In genomic region chr9:21993007-21993406, GRCh38 we compare ENCODE assay signal across 10 cellular contexts. TPM values are rescaled to one million over a fixed set of nuclear protein-coding genes. Genes with fewer than 3 reads are reported as not detected.
DNase-seq lines count a peak whose midpoint lies in the region; ATAC-seq and TF ChIP-seq lines count a peak whose summit lies in the region.
"Had no signal": no experiment of that assay in that cellular context is flagged by ENCODE, and none has a peak within 500 bp of the region (broad histone marks: within the 10 kb centered on the region; RNA-seq: fewer than 3 reads in every experiment).

No MANE protein-coding gene starts in this region.

- peaks cover 24% of the 10 kb centered on the region for H4K20me1 ChIP-seq in GM23338 (replicated peaks; ENCODE audit: insufficient read depth)

- TF ChIP-seq CTCF in C4-2B (conservative IDR thresholded peaks at IDR 0.05) (no peak), GM23338 (conservative IDR thresholded peaks at IDR 0.05; ENCODE audit: low read depth in 2 of 2) (no peak), WI38 (IDR thresholded peaks at IDR 0.05; ENCODE audit: low read depth, low read length) (no peak), glutamatergic neuron (IDR thresholded peaks at IDR 0.05; ENCODE audit: partially characterized antibody, unreplicated experiment) (no peak), esophagus squamous epithelium (IDR thresholded peaks at IDR 0.05) (no peak)

- H3K36me3 Mint-ChIP-seq in GM23338 (ENCODE audit: low read depth) = no peaks in the 10 kb centered on the region
- H3K36me3 Mint-ChIP-seq in glutamatergic neuron (ENCODE audit: unreplicated experiment) = no peaks in the 10 kb centered on the region

- no peaks in the 10 kb centered on the region for H3K9me3 ChIP-seq in esophagus squamous epithelium
- H3K9me3 ChIP-seq: vagina had no signal

- H3K27me3 ChIP-seq in GM23338 (ENCODE audit: insufficient read depth) (peaks cover 96% of the 10 kb centered on the region), esophagus squamous epithelium (peaks cover 0 to 90% (median 11%) of the 10 kb centered on the region in 4 donors)
- H3K27me3 ChIP-seq: vagina had no signal

- peaks cover 50% of the 10 kb centered on the region for H3K4me1 ChIP-seq in GM23338 (ENCODE audit: insufficient read depth)
- peaks cover 4 to 28% (median 5%) of the 10 kb centered on the region in 3 donors for H3K4me1 ChIP-seq in esophagus squamous epithelium

- H3K27ac ChIP-seq in C4-2B (peak overlapping the region; percentile 84), GM23338 (ENCODE audit: low read depth) (no peak overlapping the region), esophagus squamous epithelium (no peak overlapping the region)
- H3K27ac ChIP-seq: vagina had no signal

- H3K4me2 ChIP-seq in GM23338 = peak overlapping the region; percentile 87

- intact Hi-C loops in esophagus squamous epithelium (cut with DNase I) = loop anchor here (10.0 kb wide), 1 partner anchor 178 kb away; no protein-coding TSS in a partner anchor

- no peaks in the 10 kb centered on the region for H3K9me2 ChIP-seq in GM23338 (ENCODE audit: insufficient read depth)

- 89% methylated on average over 4 of the region's 4 CpGs for WGBS in esophagus squamous epithelium, 2 donors

- H2AFZ ChIP-seq in GM23338 = no peak overlapping the region

- peak overlapping the region; percentile 61 for H3K4me3 ChIP-seq in GM23338
- H3K4me3 ChIP-seq in WI38 (ENCODE audit: low read depth, low read length) = peak overlapping the region; percentile 93
- peak overlapping the region in 2 of 4 donors; percentile 81 to 90 for H3K4me3 ChIP-seq in esophagus squamous epithelium

- DNase-seq in GM23338 (ENCODE audit: low spot score) (no peak), glutamatergic neuron (no peak), NCI-H774 (lab: John Stamatoyannopoulos, UW) (no peak), esophagus squamous epithelium (lab: John Stamatoyannopoulos, UW) (no peak), hippocampal formation (lab: John Stamatoyannopoulos, UW) (no peak)
- DNase-seq: stimulated activated CD4-positive, alpha-beta T cell treated with anti-CD3 and anti-CD28 coated beads, Interleukin-4, amount 100 ng/mL, for 1 hour had no signal

- H3K36me3 ChIP-seq in GM23338 (ENCODE audit: insufficient read depth) (no peaks in the 10 kb centered on the region), esophagus squamous epithelium (no peaks in the 10 kb centered on the region)
- H3K36me3 ChIP-seq: vagina had no signal

- H3K4me1 Mint-ChIP-seq in GM23338 = peaks cover 46% of the 10 kb centered on the region
- H3K4me1 Mint-ChIP-seq in glutamatergic neuron (ENCODE audit: low read depth, unreplicated experiment) = no peaks in the 10 kb centered on the region

- peaks cover 90% of the 10 kb centered on the region for H3K27me3 Mint-ChIP-seq in GM23338 (ENCODE audit: insufficient read depth, low read depth, poor library complexity)
- peaks cover 30% of the 10 kb centered on the region for H3K27me3 Mint-ChIP-seq in glutamatergic neuron (ENCODE audit: unreplicated experiment)

- H3K9me3 Mint-ChIP-seq in GM23338 = 0 out of 3 replicates have a peak, but pooled peaks cover 3% of the 10 kb centered on the region
- H3K9me3 Mint-ChIP-seq in glutamatergic neuron (ENCODE audit: unreplicated experiment) = peaks cover 5% of the 10 kb centered on the region

- peaks cover 34% of the 10 kb centered on the region for H3F3A ChIP-seq in GM23338 (replicated peaks; ENCODE audit: low read depth)

- ATAC-seq in GM23338 (no peak), HG02798 (IDR thresholded peaks at IDR 0.05; ENCODE audit: poor library complexity, unreplicated experiment) (no peak)

- H3K27ac Mint-ChIP-seq in GM23338 (no peak overlapping the region), glutamatergic neuron (ENCODE audit: unreplicated experiment) (no peak overlapping the region)

- H3K4me3 Mint-ChIP-seq in GM23338 (peak overlapping the region; percentile 65), glutamatergic neuron (ENCODE audit: unreplicated experiment) (peak overlapping the region; percentile 8)

- H3K79me2 ChIP-seq in GM23338 (replicated peaks; ENCODE audit: insufficient read depth) = no peaks in the 10 kb centered on the region

- TF ChIP-seq POLR2A in esophagus squamous epithelium (IDR thresholded peaks at IDR 0.05) = no peak

TF ChIP-seq in GM23338, 12 proteins besides CTCF, POLR2A, EP300 and RAD21 (continues in another document):
- TF ChIP-seq STAT1 (IDR thresholded peaks at IDR 0.05; ENCODE audit: unreplicated experiment) = no peak
- no peak for TF ChIP-seq REST (IDR thresholded peaks at IDR 0.05; ENCODE audit: unreplicated experiment)
- TF ChIP-seq EZH2phosphoT487 (IDR thresholded peaks at IDR 0.05; ENCODE audit: unreplicated experiment) = no peak
- TF ChIP-seq ZNF331 (CRISPR knock-in tag; IDR thresholded peaks at IDR 0.05; ENCODE audit: low read depth) = no peak
- TF ChIP-seq EZH2 (IDR thresholded peaks at IDR 0.05; ENCODE audit: low read depth, unreplicated experiment) = peak; percentile 41
- no peak for TF ChIP-seq POLR2AphosphoS5 (IDR thresholded peaks at IDR 0.05; ENCODE audit: low read depth)

RNA-seq across cellular contexts. Expression of gene CDKN2A, which starts 1.2 kb away (rescaled TPM):
- total RNA-seq in GM23338 (2014; rRNA removed; shearing (Covaris generic)) = 0.87 and 4.0 TPM in 2 replicates
- 1.2 and 2.7 TPM in 2 replicates for polyA plus RNA-seq in GM23338 (2016; fragmentation: Nextera tagmentation; extraction: Ambion mirVana)
- total RNA-seq in glutamatergic neuron (ENCODE audit: unreplicated experiment) (not detected), esophagus squamous epithelium (10 to 100 TPM in 1 of 4 donors, 1 to 10 TPM in 3; 1.5 to 20.2 (median 7.1) TPM)

RNA-seq across cellular contexts. Expression of gene CDKN2B-AS1, which starts 1.6 kb away (rescaled TPM):
- 0.14 TPM in 1 of 2 replicates, not detected in the other for total RNA-seq in GM23338 (2014; rRNA removed; shearing (Covaris generic))
- not detected in 2 replicates for polyA plus RNA-seq in GM23338 (2016; fragmentation: Nextera tagmentation; extraction: Ambion mirVana)
- total RNA-seq in glutamatergic neuron (ENCODE audit: unreplicated experiment) = not detected
- 1 to 10 TPM in 2 of 4 donors, under 1 TPM in 2; 0.48 to 1.7 (median 0.80) TPM for total RNA-seq in esophagus squamous epithelium

RNA-seq across cellular contexts. Expression of gene CDKN2B, which starts 16.1 kb away (rescaled TPM):
- 0.31 and 0.83 TPM in 2 replicates for total RNA-seq in GM23338 (2014; rRNA removed; shearing (Covaris generic))
- 0.09 and 0.29 TPM in 2 replicates for polyA plus RNA-seq in GM23338 (2016; fragmentation: Nextera tagmentation; extraction: Ambion mirVana)
- total RNA-seq in glutamatergic neuron (ENCODE audit: unreplicated experiment) (0.93 TPM), esophagus squamous epithelium (100 to 1,000 TPM in 2 of 4 donors, 10 to 100 TPM in 2; 41.6 to 150 (median 87.6) TPM)

Comparison
In these comparisons a context has a peak if more than half of its experiments do, and no peak if none do; other contexts are left out.
1. RNA of gene CDKN2B, which starts 16.1 kb away (total RNA-seq): 41.6 to 150 TPM in esophagus squamous epithelium; 0.93 TPM in glutamatergic neuron (single experiment) and 0.31 to 0.83 TPM in GM23338; every median in the first group is over 10 times any median in the second.